In the genomic region with DNA sequence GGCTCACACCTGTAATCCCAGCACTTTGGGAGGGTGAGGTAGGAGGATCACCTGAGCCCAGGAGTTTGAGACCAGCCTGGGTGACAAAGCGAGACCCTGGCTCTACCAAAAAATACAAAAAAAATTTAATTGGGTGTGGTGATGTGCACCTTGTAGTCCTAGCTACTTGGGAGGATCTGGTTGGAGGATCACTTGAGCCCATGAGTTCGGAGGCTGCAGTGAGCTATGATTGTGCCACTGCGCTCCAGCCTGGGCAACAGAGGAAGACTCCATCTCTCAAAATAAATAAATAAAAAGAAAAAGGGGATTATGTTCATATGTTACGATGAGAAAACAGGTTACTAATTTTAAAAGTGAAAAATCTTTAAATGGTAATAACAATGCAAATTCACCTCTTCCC, we compare ENCODE assay signal across 9 cellular contexts. TPM values are rescaled to one million over a fixed set of nuclear protein-coding genes. Genes with fewer than 3 reads are reported as not detected.
A peak's percentile ranks its signal among the peaks of the same experiment; 100 is the strongest.
DNase-seq lines count a peak whose midpoint lies in the region; ATAC-seq, FAIRE-seq and TF ChIP-seq lines count a peak whose summit lies in the region.
"Had no signal": no experiment of that assay in that cellular context is flagged by ENCODE, and none has a peak within 500 bp of the region (broad histone marks: within the 10 kb centered on the region; RNA-seq: fewer than 3 reads in every experiment).

No MANE protein-coding gene starts in this region.

- CTCF ChIA-PET in A549 (lab: Yijun Ruan, JAX): interaction anchor here (0.6 to 8.6 kb wide), 5 partner anchors 10 to 164 kb away, joined by 3 to 70 read pairs (median 9); partner anchors contain the start of gene FA2H

- H3K27ac Mint-ChIP-seq in HFFc6 (peak overlapping the region; percentile 87), memory B cell (peak overlapping the region; percentile 91)
- H3K27ac Mint-ChIP-seq in activated naive CD8-positive, alpha-beta T cell treated with anti-CD3 and anti-CD28 coated beads, Interleukin-2, amount 50 U/mL, for 24 hours: peak overlapping the region; percentile 99

- H3K27me3 Mint-ChIP-seq in HFFc6 (ENCODE audit: insufficient read depth): peaks cover 5% of the 10 kb centered on the region
- no peaks in the 10 kb centered on the region for H3K27me3 Mint-ChIP-seq in activated naive CD8-positive, alpha-beta T cell treated with anti-CD3 and anti-CD28 coated beads, Interleukin-2, amount 50 U/mL, for 24 hours
- H3K27me3 Mint-ChIP-seq in memory B cell: no peaks in the 10 kb centered on the region

- no peak for TF ChIP-seq RAD21 in A549 (conservative IDR thresholded peaks at IDR 0.05 in 1 of 2, IDR thresholded peaks at IDR 0.05 in 1 of 2)

- H3K36me3 Mint-ChIP-seq in HFFc6 (ENCODE audit: low read depth) (peaks cover 25% of the 10 kb centered on the region), memory B cell (no peaks in the 10 kb centered on the region)
- peaks cover 31% of the 10 kb centered on the region for H3K36me3 Mint-ChIP-seq in activated naive CD8-positive, alpha-beta T cell treated with anti-CD3 and anti-CD28 coated beads, Interleukin-2, amount 50 U/mL, for 24 hours (ENCODE audit: low read depth)

- no peak for TF ChIP-seq POLR2A in A549 (IDR thresholded peaks at IDR 0.05; ENCODE audit: low read length)

- POLR2A ChIA-PET in A549 (lab: Yijun Ruan, JAX): interaction anchor here (1.1 to 1.3 kb wide), 3 partner anchors 13 to 93 kb away, joined by 3 read pairs; partner anchors contain the start of gene GLG1

- ATAC-seq in A549: no peak
- no peak for ATAC-seq in activated naive CD8-positive, alpha-beta T cell treated with anti-CD3 and anti-CD28 coated beads, Interleukin-2, amount 50 U/mL, for 24 hours
- ATAC-seq in memory B cell (ENCODE audit: low read depth): no peak
- ATAC-seq in GM21447 (IDR thresholded peaks at IDR 0.05; ENCODE audit: unreplicated experiment): no peak

- H3K27ac ChIP-seq in A549: peak overlapping the region; percentile 92 to 93

- peak overlapping the region; percentile 99 for H3K4me3 Mint-ChIP-seq in HFFc6
- H3K4me3 Mint-ChIP-seq in activated naive CD8-positive, alpha-beta T cell treated with anti-CD3 and anti-CD28 coated beads, Interleukin-2, amount 50 U/mL, for 24 hours: peak overlapping the region; percentile 97
- H3K4me3 Mint-ChIP-seq in memory B cell: peak overlapping the region; percentile 77

- no peaks in the 10 kb centered on the region for H3K9me3 Mint-ChIP-seq in HFFc6
- no peaks in the 10 kb centered on the region for H3K9me3 Mint-ChIP-seq in activated naive CD8-positive, alpha-beta T cell treated with anti-CD3 and anti-CD28 coated beads, Interleukin-2, amount 50 U/mL, for 24 hours
- H3K9me3 Mint-ChIP-seq in memory B cell: no peaks in the 10 kb centered on the region

- no peaks in the 10 kb centered on the region for H3K9me3 ChIP-seq in A549

- TF ChIP-seq EP300 in A549 (IDR thresholded peaks at IDR 0.05): no peak

- peak overlapping the region; percentile 78 for H3K4me2 ChIP-seq in A549

- peak overlapping the region; percentile 77 for H3K4me3 ChIP-seq in A549

- H3K4me1 ChIP-seq in A549: peaks cover 28% of the 10 kb centered on the region

- WGBS in A549 (ENCODE audit: missing lambda C conversion rate): 49% methylated on average over 4 of the region's 4 CpGs

- peaks cover 46% of the 10 kb centered on the region for H3K4me1 Mint-ChIP-seq in HFFc6 (ENCODE audit: low read depth)
- H3K4me1 Mint-ChIP-seq in activated naive CD8-positive, alpha-beta T cell treated with anti-CD3 and anti-CD28 coated beads, Interleukin-2, amount 50 U/mL, for 24 hours: peaks cover 62% of the 10 kb centered on the region
- peaks cover 35% of the 10 kb centered on the region for H3K4me1 Mint-ChIP-seq in memory B cell

- FAIRE-seq in A549 (lab: Jason Lieb, UNC): no peak

- no peak for TF ChIP-seq CTCF in A549 (IDR thresholded peaks at IDR 0.05)
- TF ChIP-seq CTCF in HFFc6 (IDR thresholded peaks at IDR 0.05): no peak
- TF ChIP-seq CTCF in GM20000 (IDR thresholded peaks at IDR 0.05; ENCODE audit: extremely low read depth, missing control alignments): no peak

- peak in 1 of 2 experiments; percentile 18 for DNase-seq in A549 (ENCODE audit: low read depth in 1 of 2, low spot score in 1 of 2)
- no peak for DNase-seq in HFFc6
- no peak for DNase-seq in activated naive CD8-positive, alpha-beta T cell treated with anti-CD3 and anti-CD28 coated beads, Interleukin-2, amount 50 U/mL, for 24 hours
- no peak for DNase-seq in memory B cell (ENCODE audit: low spot score in 2 of 2)
- no peak for DNase-seq in GM20000 (ENCODE audit: low spot score)
- DNase-seq in NOMO-1 treated with DMSO at 0.1 percent for 48 hours (lab: John Stamatoyannopoulos, UW; ENCODE audit: unreplicated experiment): no peak
- DNase-seq in stimulated activated CD4-positive, alpha-beta T cell treated with anti-CD3 and anti-CD28 coated beads, Interleukin-4, amount 100 ng/mL, for 1 hour: no peak
- DNase-seq: GF-D8 had no signal

TF ChIP-seq in A549, 52 proteins besides CTCF, POLR2A, EP300 and RAD21:
- TF ChIP-seq NFE2L2 (conservative IDR thresholded peaks at IDR 0.05; ENCODE audit: low read length) (no peak), SMC3 (IDR thresholded peaks at IDR 0.05) (no peak), ZC3H11A (IDR thresholded peaks at IDR 0.05) (no peak), SREBF2 (IDR thresholded peaks at IDR 0.05) (no peak), EHF (CRISPR knock-in tag; IDR thresholded peaks at IDR 0.05) (no peak), RNF2 (IDR thresholded peaks at IDR 0.05; ENCODE audit: borderline replicate concordance, low read depth) (no peak), MAZ (IDR thresholded peaks at IDR 0.05; ENCODE audit: borderline replicate concordance, low read depth, low read length) (no peak), TP53 (CRISPR knock-in tag; IDR thresholded peaks at IDR 0.05) (no peak), RCOR1 (IDR thresholded peaks at IDR 0.05; ENCODE audit: low read depth, low read length) (no peak), JUNB (IDR thresholded peaks at IDR 0.05) (no peak), KDM1A (IDR thresholded peaks at IDR 0.05; ENCODE audit: low read depth) (no peak), BHLHE40 (IDR thresholded peaks at IDR 0.05; ENCODE audit: low read depth, low read length) (no peak), MAX (IDR thresholded peaks at IDR 0.05) (no peak), CBX8 (IDR thresholded peaks at IDR 0.05) (no peak), POLR2AphosphoS2 (conservative IDR thresholded peaks at IDR 0.05; ENCODE audit: low read length) (no peak), GATA3 (IDR thresholded peaks at IDR 0.05; ENCODE audit: borderline replicate concordance) (no peak)

RNA-seq across cellular contexts. Expression of gene MLKL, which starts 1.0 kb away (rescaled TPM):
- polyA plus RNA-seq in A549 (2011; rRNA removed): 17.9 and 18.8 TPM in 2 replicates
- polyA plus RNA-seq in A549 (2012; cell fraction: cytosol; rRNA removed): 9.6 and 10.2 TPM in 2 replicates
- polyA plus RNA-seq in A549 (2012; cell fraction: nucleus; rRNA removed): 11.6 and 14.2 TPM in 2 replicates
- 12.3 to 14.3 TPM (median 12.6 TPM) in 3 replicates for polyA plus RNA-seq in A549 (2017; fragmentation: RNase III; extraction: RNeasy Plus Mini Kit Qiagen cat#74134 plus additional on column Dnase treatment)
- polyA minus RNA-seq in A549 (2011; rRNA and poly(A)+ RNA removed): 6.2 and 8.9 TPM in 2 replicates
- total RNA-seq in HFFc6 (2021; fragmentation: NEBNext Ultra II Directional; extraction: Animal tissue kit (Norgen Biotek cat#: 25700)): 10 to 100 TPM; 10.2 to 14.8 (median 11.4) TPM

RNA-seq across cellular contexts. Expression of gene RFWD3, which starts 33.0 kb away (rescaled TPM):
- polyA plus RNA-seq in A549 (2011; rRNA removed) (50.6 and 52.5 TPM in 2 replicates), A549 (2017; fragmentation: RNase III; extraction: RNeasy Plus Mini Kit Qiagen cat#74134 plus additional on column Dnase treatment) (36.1 to 43.2 TPM (median 36.7 TPM) in 3 replicates)
- 27.6 and 35.9 TPM in 2 replicates for polyA plus RNA-seq in A549 (2012; cell fraction: cytosol; rRNA removed)
- 27.8 and 37.0 TPM in 2 replicates for polyA plus RNA-seq in A549 (2012; cell fraction: nucleus; rRNA removed)
- 81.6 and 86.0 TPM in 2 replicates for polyA minus RNA-seq in A549 (2011; rRNA and poly(A)+ RNA removed)
- 10 to 100 TPM; 27.2 to 44.4 (median 42.9) TPM for total RNA-seq in HFFc6 (2021; fragmentation: NEBNext Ultra II Directional; extraction: Animal tissue kit (Norgen Biotek cat#: 25700))
